ENCODE assay signal across 2 cellular contexts in genomic region chr5:170625221-170626165, GRCh38.
TF ChIP-seq lines count a peak whose summit lies in the region.

No MANE protein-coding gene starts in this region.

TF ChIP-seq in SK-N-SH, 30 proteins besides CTCF, POLR2A, EP300 and RAD21 (continued from another document):
- TF ChIP-seq, protein P1, sequence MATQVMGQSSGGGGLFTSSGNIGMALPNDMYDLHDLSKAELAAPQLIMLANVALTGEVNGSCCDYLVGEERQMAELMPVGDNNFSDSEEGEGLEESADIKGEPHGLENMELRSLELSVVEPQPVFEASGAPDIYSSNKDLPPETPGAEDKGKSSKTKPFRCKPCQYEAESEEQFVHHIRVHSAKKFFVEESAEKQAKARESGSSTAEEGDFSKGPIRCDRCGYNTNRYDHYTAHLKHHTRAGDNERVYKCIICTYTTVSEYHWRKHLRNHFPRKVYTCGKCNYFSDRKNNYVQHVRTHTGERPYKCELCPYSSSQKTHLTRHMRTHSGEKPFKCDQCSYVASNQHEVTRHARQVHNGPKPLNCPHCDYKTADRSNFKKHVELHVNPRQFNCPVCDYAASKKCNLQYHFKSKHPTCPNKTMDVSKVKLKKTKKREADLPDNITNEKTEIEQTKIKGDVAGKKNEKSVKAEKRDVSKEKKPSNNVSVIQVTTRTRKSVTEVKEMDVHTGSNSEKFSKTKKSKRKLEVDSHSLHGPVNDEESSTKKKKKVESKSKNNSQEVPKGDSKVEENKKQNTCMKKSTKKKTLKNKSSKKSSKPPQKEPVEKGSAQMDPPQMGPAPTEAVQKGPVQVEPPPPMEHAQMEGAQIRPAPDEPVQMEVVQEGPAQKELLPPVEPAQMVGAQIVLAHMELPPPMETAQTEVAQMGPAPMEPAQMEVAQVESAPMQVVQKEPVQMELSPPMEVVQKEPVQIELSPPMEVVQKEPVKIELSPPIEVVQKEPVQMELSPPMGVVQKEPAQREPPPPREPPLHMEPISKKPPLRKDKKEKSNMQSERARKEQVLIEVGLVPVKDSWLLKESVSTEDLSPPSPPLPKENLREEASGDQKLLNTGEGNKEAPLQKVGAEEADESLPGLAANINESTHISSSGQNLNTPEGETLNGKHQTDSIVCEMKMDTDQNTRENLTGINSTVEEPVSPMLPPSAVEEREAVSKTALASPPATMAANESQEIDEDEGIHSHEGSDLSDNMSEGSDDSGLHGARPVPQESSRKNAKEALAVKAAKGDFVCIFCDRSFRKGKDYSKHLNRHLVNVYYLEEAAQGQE (IDR thresholded peaks at IDR 0.05; ENCODE audit: low read depth, low read length): no peak
- TF ChIP-seq FOXM1 (IDR thresholded peaks at IDR 0.05; ENCODE audit: low read depth): no peak
- TF ChIP-seq SMC3 (IDR thresholded peaks at IDR 0.05; ENCODE audit: low read depth, low read length): no peak
- no peak for TF ChIP-seq JUND (IDR thresholded peaks at IDR 0.05)
- TF ChIP-seq TCF12 (IDR thresholded peaks at IDR 0.05): no peak
- no peak for TF ChIP-seq YY1 (IDR thresholded peaks at IDR 0.05; ENCODE audit: low read depth)
- TF ChIP-seq RCOR1 (IDR thresholded peaks at IDR 0.05; ENCODE audit: low read length): no peak
- TF ChIP-seq FOXJ3 (CRISPR knock-in tag; IDR thresholded peaks at IDR 0.05): no peak
- TF ChIP-seq FOSL2 (IDR thresholded peaks at IDR 0.05; ENCODE audit: borderline replicate concordance, low read depth): no peak
- TF ChIP-seq, protein P2, sequence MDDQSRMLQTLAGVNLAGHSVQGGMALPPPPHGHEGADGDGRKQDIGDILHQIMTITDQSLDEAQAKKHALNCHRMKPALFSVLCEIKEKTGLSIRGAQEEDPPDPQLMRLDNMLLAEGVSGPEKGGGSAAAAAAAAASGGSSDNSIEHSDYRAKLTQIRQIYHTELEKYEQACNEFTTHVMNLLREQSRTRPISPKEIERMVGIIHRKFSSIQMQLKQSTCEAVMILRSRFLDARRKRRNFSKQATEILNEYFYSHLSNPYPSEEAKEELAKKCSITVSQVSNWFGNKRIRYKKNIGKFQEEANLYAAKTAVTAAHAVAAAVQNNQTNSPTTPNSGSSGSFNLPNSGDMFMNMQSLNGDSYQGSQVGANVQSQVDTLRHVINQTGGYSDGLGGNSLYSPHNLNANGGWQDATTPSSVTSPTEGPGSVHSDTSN (IDR thresholded peaks at IDR 0.05): no peak
- TF ChIP-seq CHD2 (IDR thresholded peaks at IDR 0.05; ENCODE audit: low read length, partially characterized antibody): no peak
- no peak for TF ChIP-seq NRF1 (IDR thresholded peaks at IDR 0.05; ENCODE audit: low read depth, low read length)
- no peak for TF ChIP-seq POLR2AphosphoS5 (IDR thresholded peaks at IDR 0.05; ENCODE audit: low read depth, low read length)
- TF ChIP-seq RFX5 (IDR thresholded peaks at IDR 0.05; ENCODE audit: low read length): no peak
- TF ChIP-seq RXRA (IDR thresholded peaks at IDR 0.05; ENCODE audit: borderline replicate concordance, low read depth): no peak

TF ChIP-seq in SK-N-SH treated with all-trans-retinoic acid at 6 μM for 48 hours, 23 proteins besides CTCF, POLR2A, EP300 and RAD21 (continued from another document):
- TF ChIP-seq, protein P3, sequence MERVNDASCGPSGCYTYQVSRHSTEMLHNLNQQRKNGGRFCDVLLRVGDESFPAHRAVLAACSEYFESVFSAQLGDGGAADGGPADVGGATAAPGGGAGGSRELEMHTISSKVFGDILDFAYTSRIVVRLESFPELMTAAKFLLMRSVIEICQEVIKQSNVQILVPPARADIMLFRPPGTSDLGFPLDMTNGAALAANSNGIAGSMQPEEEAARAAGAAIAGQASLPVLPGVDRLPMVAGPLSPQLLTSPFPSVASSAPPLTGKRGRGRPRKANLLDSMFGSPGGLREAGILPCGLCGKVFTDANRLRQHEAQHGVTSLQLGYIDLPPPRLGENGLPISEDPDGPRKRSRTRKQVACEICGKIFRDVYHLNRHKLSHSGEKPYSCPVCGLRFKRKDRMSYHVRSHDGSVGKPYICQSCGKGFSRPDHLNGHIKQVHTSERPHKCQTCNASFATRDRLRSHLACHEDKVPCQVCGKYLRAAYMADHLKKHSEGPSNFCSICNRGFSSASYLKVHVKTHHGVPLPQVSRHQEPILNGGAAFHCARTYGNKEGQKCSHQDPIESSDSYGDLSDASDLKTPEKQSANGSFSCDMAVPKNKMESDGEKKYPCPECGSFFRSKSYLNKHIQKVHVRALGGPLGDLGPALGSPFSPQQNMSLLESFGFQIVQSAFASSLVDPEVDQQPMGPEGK (CRISPR knock-in tag; IDR thresholded peaks at IDR 0.05; ENCODE audit: borderline replicate concordance): no peak
- TF ChIP-seq GLIS3 (CRISPR knock-in tag; IDR thresholded peaks at IDR 0.05): no peak
- TF ChIP-seq, protein P4, sequence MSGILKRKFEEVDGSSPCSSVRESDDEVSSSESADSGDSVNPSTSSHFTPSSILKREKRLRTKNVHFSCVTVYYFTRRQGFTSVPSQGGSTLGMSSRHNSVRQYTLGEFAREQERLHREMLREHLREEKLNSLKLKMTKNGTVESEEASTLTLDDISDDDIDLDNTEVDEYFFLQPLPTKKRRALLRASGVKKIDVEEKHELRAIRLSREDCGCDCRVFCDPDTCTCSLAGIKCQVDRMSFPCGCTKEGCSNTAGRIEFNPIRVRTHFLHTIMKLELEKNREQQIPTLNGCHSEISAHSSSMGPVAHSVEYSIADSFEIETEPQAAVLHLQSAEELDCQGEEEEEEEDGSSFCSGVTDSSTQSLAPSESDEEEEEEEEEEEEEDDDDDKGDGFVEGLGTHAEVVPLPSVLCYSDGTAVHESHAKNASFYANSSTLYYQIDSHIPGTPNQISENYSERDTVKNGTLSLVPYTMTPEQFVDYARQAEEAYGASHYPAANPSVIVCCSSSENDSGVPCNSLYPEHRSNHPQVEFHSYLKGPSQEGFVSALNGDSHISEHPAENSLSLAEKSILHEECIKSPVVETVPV (CRISPR knock-in tag; IDR thresholded peaks at IDR 0.05): no peak
- no peak for TF ChIP-seq CREB5 (CRISPR knock-in tag; IDR thresholded peaks at IDR 0.05; ENCODE audit: low read depth)
- no peak for TF ChIP-seq CSDC2 (CRISPR knock-in tag; IDR thresholded peaks at IDR 0.05)
- TF ChIP-seq SNAI2 (CRISPR knock-in tag; IDR thresholded peaks at IDR 0.05): no peak
- no peak for TF ChIP-seq ZNF565 (CRISPR knock-in tag; conservative IDR thresholded peaks at IDR 0.05; ENCODE audit: low read depth)
- no peak for TF ChIP-seq ZNF8 (CRISPR knock-in tag; IDR thresholded peaks at IDR 0.05)
- no peak for TF ChIP-seq TCF4 (CRISPR knock-in tag; IDR thresholded peaks at IDR 0.05; ENCODE audit: borderline replicate concordance)
- TF ChIP-seq TOX (CRISPR knock-in tag; IDR thresholded peaks at IDR 0.05; ENCODE audit: borderline replicate concordance): no peak
